In genomic region chr20:25063981-25064380, GRCh38 we compare ENCODE assay signal across 23 cellular contexts. TPM values are rescaled to one million over a fixed set of nuclear protein-coding genes. Genes with fewer than 3 reads are reported as not detected.
"Had no signal": no experiment of that assay in that cellular context is flagged by ENCODE, and none has a peak within 500 bp of the region (broad histone marks: within the 10 kb centered on the region; RNA-seq: fewer than 3 reads in every experiment).

No MANE protein-coding gene starts in this region.

- H3K27ac ChIP-seq: brain microvascular endothelial cell, KMS-11, RWPE1 had no signal

- H3K9me3 Mint-ChIP-seq: activated CD4-positive, alpha-beta T cell treated with anti-CD3 and anti-CD28 coated beads, Interleukin-2, amount 10 ng/mL, durations not matched to agents 24 days and 14 days; activated naive CD4-positive, alpha-beta T cell treated with anti-CD3 and anti-CD28 coated beads, Interleukin-2, amount 10 ng/mL, durations not matched to agents 7 days and 5 days; activated naive CD8-positive, alpha-beta T cell treated with anti-CD3 and anti-CD28 coated beads for 36 hours; activated T-cell treated with anti-CD3 and anti-CD28 coated beads, Interleukin-2, amount 50 U/mL, for 4 hours; T-helper 1 cell treated with Interleukin-12 subunit alpha and Interleukin-12 subunit beta and Interleukin-4 antibody, amounts not matched to agents 30 μg/mL and 1 μg/mL, for 36 hours had no signal

- H3K36me3 ChIP-seq: brain microvascular endothelial cell, Peyer's patch had no signal

- H3K9me3 ChIP-seq: Peyer's patch had no signal

- H3K4me3 ChIP-seq: Peyer's patch had no signal

- H3K4me3 Mint-ChIP-seq: activated CD4-positive, alpha-beta T cell treated with anti-CD3 and anti-CD28 coated beads, Interleukin-2, amount 10 ng/mL, durations not matched to agents 24 days and 14 days; activated CD8-positive, alpha-beta memory T cell treated with anti-CD3 and anti-CD28 coated beads, Interleukin-2, amount 10 ng/mL, durations not matched to agents 7 days and 5 days; activated naive CD4-positive, alpha-beta T cell treated with anti-CD3 and anti-CD28 coated beads, Interleukin-2, amount 10 ng/mL, durations not matched to agents 7 days and 5 days; activated naive CD8-positive, alpha-beta T cell treated with anti-CD3 and anti-CD28 coated beads for 36 hours; activated T-cell treated with anti-CD3 and anti-CD28 coated beads, Interleukin-2, amount 50 U/mL, for 4 hours; T-helper 1 cell treated with Interleukin-12 subunit alpha and Interleukin-12 subunit beta and Interleukin-4 antibody, amounts not matched to agents 30 μg/mL and 1 μg/mL, for 36 hours had no signal

- DNase-seq: activated CD4-positive, alpha-beta T cell treated with anti-CD3 and anti-CD28 coated beads, Interleukin-2, amount 10 ng/mL, durations not matched to agents 24 days and 14 days; activated CD4-positive, alpha-beta T cell treated with anti-CD3 and anti-CD28 coated beads, Interleukin-2, amount 50 U/mL, for 48 hours; activated CD8-positive, alpha-beta memory T cell treated with anti-CD3 and anti-CD28 coated beads, Interleukin-2, amount 10 ng/mL, durations not matched to agents 7 days and 5 days; activated gamma-delta T cell treated with Interleukin-2 at 50 U/mL for 16 hours; activated naive CD4-positive, alpha-beta T cell treated with anti-CD3 and anti-CD28 coated beads, Interleukin-2, amount 10 ng/mL, durations not matched to agents 7 days and 5 days; activated naive CD8-positive, alpha-beta T cell treated with anti-CD3 and anti-CD28 coated beads for 36 hours; activated T-cell treated with anti-CD3 and anti-CD28 coated beads, Interleukin-2, amount 50 U/mL, for 4 hours; brain microvascular endothelial cell; NCI-H1092; NCI-H1417 treated with DMSO at 0.1 percent for 48 hours; NCI-H1694 treated with DMSO at 0.1 percent for 48 hours; NCI-H2029 treated with DMSO at 0.1 percent for 48 hours; NCI-H345; NCI-H510A treated with DMSO at 0.1 percent for 48 hours; NCI-H69; SHP77 treated with DMSO at 0.1 percent for 48 hours had no signal

- H3K9ac ChIP-seq: KMS-11 had no signal

- H3K4me2 ChIP-seq: KMS-11 had no signal

- H3K27me3 ChIP-seq: Peyer's patch had no signal

- H3K36me3 Mint-ChIP-seq: activated CD8-positive, alpha-beta memory T cell treated with anti-CD3 and anti-CD28 coated beads, Interleukin-2, amount 10 ng/mL, durations not matched to agents 7 days and 5 days; activated naive CD4-positive, alpha-beta T cell treated with anti-CD3 and anti-CD28 coated beads, Interleukin-2, amount 10 ng/mL, durations not matched to agents 7 days and 5 days; activated naive CD8-positive, alpha-beta T cell treated with anti-CD3 and anti-CD28 coated beads for 36 hours had no signal

- H3K27ac Mint-ChIP-seq: activated CD4-positive, alpha-beta T cell treated with anti-CD3 and anti-CD28 coated beads, Interleukin-2, amount 10 ng/mL, durations not matched to agents 24 days and 14 days; activated CD8-positive, alpha-beta memory T cell treated with anti-CD3 and anti-CD28 coated beads, Interleukin-2, amount 10 ng/mL, durations not matched to agents 7 days and 5 days; activated naive CD4-positive, alpha-beta T cell treated with anti-CD3 and anti-CD28 coated beads, Interleukin-2, amount 10 ng/mL, durations not matched to agents 7 days and 5 days; activated naive CD8-positive, alpha-beta T cell treated with anti-CD3 and anti-CD28 coated beads for 36 hours; T-helper 1 cell treated with Interleukin-12 subunit alpha and Interleukin-12 subunit beta and Interleukin-4 antibody, amounts not matched to agents 30 μg/mL and 1 μg/mL, for 36 hours had no signal

- ATAC-seq: activated CD4-positive, CD25-positive, alpha-beta regulatory T cell treated with anti-CD3 and anti-CD28 coated beads, Interleukin-2, amount 50 U/mL, for 24 hours; activated CD8-positive, alpha-beta memory T cell treated with anti-CD3 and anti-CD28 coated beads, Interleukin-2, amount 10 ng/mL, durations not matched to agents 7 days and 5 days; activated T-cell treated with anti-CD3 and anti-CD28 coated beads, Interleukin-2, amount 50 U/mL, for 4 hours had no signal

RNA-seq across cellular contexts. Expression of gene VSX1, which starts 18.0 kb away (rescaled TPM):
- total RNA-seq: activated CD4-positive, alpha-beta T cell treated with anti-CD3 and anti-CD28 coated beads, Interleukin-2, amount 10 ng/mL, durations not matched to agents 24 days and 14 days; activated CD8-positive, alpha-beta memory T cell treated with anti-CD3 and anti-CD28 coated beads, Interleukin-2, amount 10 ng/mL, durations not matched to agents 7 days and 5 days; activated naive CD8-positive, alpha-beta T cell treated with anti-CD3 and anti-CD28 coated beads for 36 hours; activated T-cell treated with anti-CD3 and anti-CD28 coated beads, Interleukin-2, amount 50 U/mL, for 4 hours; MCF 10A; Peyer's patch; SK-MEL-5 had no signal
